In genomic region chr1:195701149-195701548, GRCh38 we compare ENCODE assay signal across 9 cellular contexts.
"Had no signal": no experiment of that assay in that cellular context is flagged by ENCODE, and none has a peak within 500 bp of the region (broad histone marks: within the 10 kb centered on the region; RNA-seq: fewer than 3 reads in every experiment).

No MANE protein-coding gene starts in this region.

- H3K27ac Mint-ChIP-seq: HFFc6, IgD-negative memory B cell had no signal

- H3K27ac ChIP-seq: GM23248, HL-60 had no signal

- DNase-seq: GM23248, GOT3, H7, HFFc6, KG1 had no signal

- H3K36me3 Mint-ChIP-seq: IgD-negative memory B cell had no signal

- H3K27me3 Mint-ChIP-seq: IgD-negative memory B cell had no signal

- H3K4me1 ChIP-seq: HAP-1 had no signal

- H3K4me3 ChIP-seq: GM23248, HAP-1 had no signal

- H3K9me3 ChIP-seq: HAP-1 had no signal

- H3K9ac ChIP-seq: GM23248 had no signal

- H3K9me3 Mint-ChIP-seq: HFFc6, IgD-negative memory B cell had no signal

- H3K4me1 Mint-ChIP-seq: IgD-negative memory B cell had no signal

- H3K36me3 ChIP-seq: HAP-1 had no signal

- ATAC-seq: HCT116 had no signal

- H3K4me3 Mint-ChIP-seq: HFFc6, IgD-negative memory B cell had no signal

- H2AFZ ChIP-seq: GM23248 had no signal
